8 cellular contexts compared by ENCODE assay signal in the genomic region with DNA sequence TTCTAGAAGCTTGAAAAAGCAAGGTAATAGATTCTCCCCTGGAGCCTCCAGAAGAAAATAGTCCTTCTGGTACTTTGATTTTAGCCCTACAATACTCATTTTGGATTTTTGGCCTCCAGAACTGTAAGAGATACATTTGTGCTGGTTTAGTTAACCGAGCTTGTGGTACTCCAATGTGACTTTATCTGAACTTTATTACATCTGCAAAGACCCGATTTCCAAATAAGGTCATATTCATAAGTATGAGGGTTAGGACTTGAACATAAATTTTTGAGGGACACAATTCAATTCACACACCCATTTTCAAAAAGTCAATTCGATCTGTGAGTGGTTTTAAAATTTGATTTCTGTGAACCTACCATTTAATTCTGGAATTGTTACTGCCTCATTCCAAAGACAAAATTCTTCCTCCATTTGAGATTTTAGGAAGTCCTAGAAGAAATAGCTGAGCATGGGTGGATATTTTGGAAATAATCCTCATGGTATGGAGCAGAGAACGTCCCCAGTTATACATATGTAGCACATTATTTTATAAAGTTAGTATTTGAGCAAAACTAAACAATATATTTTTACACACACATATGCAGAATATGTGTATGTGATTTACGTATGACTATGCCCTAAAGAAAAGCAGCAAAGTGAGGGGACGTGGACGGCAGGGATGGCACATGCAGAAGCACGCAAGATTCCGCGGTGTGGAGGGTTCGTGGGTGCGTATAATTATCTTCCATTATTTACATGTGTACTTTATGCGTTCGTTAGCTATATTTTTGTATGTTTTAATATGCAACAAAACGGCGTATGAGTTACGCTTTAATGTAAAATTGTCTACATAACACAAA. TPM values are rescaled to one million over a fixed set of nuclear protein-coding genes. Genes with fewer than 3 reads are reported as not detected.
DNase-seq lines count a peak whose midpoint lies in the region; ATAC-seq and TF ChIP-seq lines count a peak whose summit lies in the region.

No MANE protein-coding gene starts in this region.

- POLR2A ChIA-PET in OCI-LY7 (lab: Charles Lee) = interaction anchor here (0.5 to 2.3 kb wide), 10 partner anchors 9 to 1736 kb away, joined by 3 to 10 read pairs (median 3); partner anchors contain the start of gene DUSP19

- H3K36me3 Mint-ChIP-seq in Calu3 (ENCODE audit: insufficient read depth, unreplicated experiment) = peaks cover 31% of the 10 kb centered on the region
- H3K36me3 Mint-ChIP-seq in nephron (ENCODE audit: low read depth) = no peaks in the 10 kb centered on the region

- H2AFZ ChIP-seq in OCI-LY7 (ENCODE audit: low read length) = peak overlapping the region; percentile 97

- H3K27ac Mint-ChIP-seq in Calu3 (ENCODE audit: unreplicated experiment) (peak overlapping the region; percentile 93), nephron (peak overlapping the region; percentile 95 to 98 (median 97))

- ATAC-seq in GM21737 (IDR thresholded peaks at IDR 0.05; ENCODE audit: unreplicated experiment) = no peak

- peak overlapping the region; percentile 97 for H3K4me3 ChIP-seq in OCI-LY7 (ENCODE audit: low read depth, low read length, poor library complexity, severe bottlenecking)
- H3K4me3 ChIP-seq in effector memory CD4-positive, alpha-beta T cell (ENCODE audit: insufficient read depth, low read depth, low read length, poor library complexity, severe bottlenecking) = peak overlapping the region; percentile 69

- H3K4me3 Mint-ChIP-seq in Calu3 (ENCODE audit: low read depth, unreplicated experiment) = peak overlapping the region; percentile 88
- peak overlapping the region; percentile 98 to 99 (median 98) for H3K4me3 Mint-ChIP-seq in nephron

- H3K9me2 ChIP-seq in OCI-LY7 (ENCODE audit: insufficient read depth, low read length) = no peaks in the 10 kb centered on the region

- BruUV-seq in Calu3 (replicated peaks; lab: Mats Ljungman, UMichigan) (no TSS peak), OCI-LY7 (replicated peaks; lab: Mats Ljungman, UMichigan) (no TSS peak)

- peaks cover 26% of the 10 kb centered on the region; the same call in 1 of the 2 replicates for H4K20me1 ChIP-seq in OCI-LY7 (ENCODE audit: insufficient read depth, low read length)

- DNase-seq in Calu3 = no peak
- no peak for DNase-seq in OCI-LY7 (ENCODE audit: low spot score)
- DNase-seq in effector memory CD4-positive, alpha-beta T cell = no peak
- no peak for DNase-seq in NCI-H1092 treated with DMSO at 0.1 percent for 48 hours (lab: John Stamatoyannopoulos, UW)
- no peak for DNase-seq in T1000 (lab: John Stamatoyannopoulos, UW)
- no peak for DNase-seq in GM19238 (ENCODE audit: insufficient read length, low spot score)

- peak overlapping the region; percentile 87 for H3K4me2 ChIP-seq in OCI-LY7 (ENCODE audit: low read length)

- no peaks in the 10 kb centered on the region for H3K9me3 Mint-ChIP-seq in Calu3 (ENCODE audit: low read depth, unreplicated experiment)
- no peaks in the 10 kb centered on the region for H3K9me3 Mint-ChIP-seq in nephron

- H3K27ac ChIP-seq in OCI-LY7 (ENCODE audit: low read depth, low read length, poor library complexity, severe bottlenecking) = no peak overlapping the region
- H3K27ac ChIP-seq in effector memory CD4-positive, alpha-beta T cell (ENCODE audit: insufficient read depth, low read length, poor library complexity, severe bottlenecking) = peak overlapping the region; percentile 69

- H3K4me1 Mint-ChIP-seq in Calu3 (ENCODE audit: low read depth, unreplicated experiment) (peaks cover 11% of the 10 kb centered on the region), nephron (peaks cover 16% of the 10 kb centered on the region)

- intact Hi-C loops in Calu3 (cut with micrococcal nuclease; ENCODE audit: unreplicated experiment) (no loop called here), OCI-LY7 (cut with micrococcal nuclease; ENCODE audit: unreplicated experiment) (no loop called here)

- no peaks in the 10 kb centered on the region for H3K9me3 ChIP-seq in OCI-LY7 (ENCODE audit: low read length)
- no peaks in the 10 kb centered on the region for H3K9me3 ChIP-seq in effector memory CD4-positive, alpha-beta T cell (ENCODE audit: control insufficient read depth, low read length)

- H3K27me3 Mint-ChIP-seq in Calu3 (ENCODE audit: unreplicated experiment) (no peaks in the 10 kb centered on the region), nephron (ENCODE audit: low read depth) (no peaks in the 10 kb centered on the region)

- peaks cover 22% of the 10 kb centered on the region for H3K4me1 ChIP-seq in OCI-LY7 (ENCODE audit: insufficient read depth, low read length, poor library complexity, severe bottlenecking)
- H3K4me1 ChIP-seq in effector memory CD4-positive, alpha-beta T cell (ENCODE audit: control insufficient read depth, insufficient read depth, low read length, poor library complexity, severe bottlenecking) = no peaks in the 10 kb centered on the region

- no peaks in the 10 kb centered on the region for H3K27me3 ChIP-seq in effector memory CD4-positive, alpha-beta T cell (replicated peaks; ENCODE audit: control insufficient read depth, insufficient read depth, low read length, poor library complexity, severe bottlenecking)

- H3K36me3 ChIP-seq in OCI-LY7 (ENCODE audit: insufficient read depth, low read length) = peaks cover 10% of the 10 kb centered on the region
- H3K36me3 ChIP-seq in effector memory CD4-positive, alpha-beta T cell (ENCODE audit: control insufficient read depth, insufficient read depth, low read length) = no peaks in the 10 kb centered on the region

- H3K79me2 ChIP-seq in OCI-LY7 (ENCODE audit: insufficient read depth, low read depth, low read length) = peaks cover 38% of the 10 kb centered on the region

- CTCF ChIA-PET in Calu3 (lab: Charles Lee) = no interaction called here
- CTCF ChIA-PET in OCI-LY7 (lab: Charles Lee; ENCODE audit: unreplicated experiment) = no interaction called here

- no peak for TF ChIP-seq CTCF in Calu3 (IDR thresholded peaks at IDR 0.05; ENCODE audit: unreplicated experiment)
- no peak for TF ChIP-seq CTCF in OCI-LY7 (conservative IDR thresholded peaks at IDR 0.05; ENCODE audit: low read length)
- no peak for TF ChIP-seq CTCF in nephron (IDR thresholded peaks at IDR 0.05; ENCODE audit: unreplicated experiment in 3 of 3)

RNA-seq across cellular contexts. Expression of gene NUP35, which starts 0.9 kb away (rescaled TPM):
- total RNA-seq in Calu3 (2022) (35.9 and 38.5 TPM in 2 replicates), OCI-LY7 (2022) (36.0 and 37.3 TPM in 2 replicates)
- 36.5 and 40.2 TPM in 2 replicates for total RNA-seq in OCI-LY7 (2014; rRNA removed; shearing (Covaris generic))

RNA-seq across cellular contexts. Expression of gene DUSP19, which starts 44.8 kb away (rescaled TPM):
- total RNA-seq in Calu3 (2022) (1.6 and 2.7 TPM in 2 replicates), OCI-LY7 (2022) (3.9 and 4.0 TPM in 2 replicates)
- 1.0 and 1.2 TPM in 2 replicates for total RNA-seq in OCI-LY7 (2014; rRNA removed; shearing (Covaris generic))
